8 cellular contexts compared by ENCODE assay signal in the genomic region with DNA sequence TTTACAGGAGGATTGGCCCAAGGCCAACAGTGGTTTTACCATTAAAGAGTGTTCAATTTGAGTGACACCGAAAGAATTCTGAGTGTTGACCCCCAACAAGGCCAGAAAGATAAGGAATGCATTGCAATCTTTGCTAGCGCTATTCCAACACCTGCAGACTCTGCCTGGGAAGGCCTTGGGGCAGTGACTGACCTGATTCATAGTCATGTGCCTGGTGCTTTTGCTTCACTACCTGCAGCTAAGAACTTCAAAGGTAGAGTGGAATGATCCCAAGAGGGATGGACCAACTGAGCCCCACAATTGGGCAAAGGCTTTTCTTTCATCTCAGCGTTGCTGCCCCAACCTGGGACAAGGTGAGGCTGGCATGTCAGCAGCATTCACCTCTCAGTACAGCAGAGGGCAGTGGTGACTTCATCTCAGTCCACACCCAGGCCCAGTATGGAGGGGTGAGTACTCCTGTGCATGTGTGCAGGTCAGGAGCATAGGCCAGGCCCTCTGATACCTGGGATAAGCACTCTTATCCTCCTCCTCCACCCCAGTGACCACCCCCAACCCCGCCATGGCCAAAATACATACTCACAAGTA.
DNase-seq lines count a peak whose midpoint lies in the region; ATAC-seq and TF ChIP-seq lines count a peak whose summit lies in the region.

No MANE protein-coding gene starts in this region.

- H3K4me1 ChIP-seq in thoracic aorta (ENCODE audit: control insufficient read depth in 1 of 2, low read depth in 2 of 2), result no peaks in the 10 kb centered on the region

- H3K27me3 ChIP-seq in thoracic aorta (replicated peaks; ENCODE audit: insufficient read depth), result no peaks in the 10 kb centered on the region

- ATAC-seq in thoracic aorta (ENCODE audit: insufficient number of reproducible peaks, low FRiP score, low read depth) (no peak), HG02938 (IDR thresholded peaks at IDR 0.05; ENCODE audit: unreplicated experiment) (no peak)

- H3K27ac ChIP-seq in thoracic aorta, result no peak overlapping the region

- H3K36me3 ChIP-seq in thoracic aorta, result no peaks in the 10 kb centered on the region

- H3K4me3 ChIP-seq in thoracic aorta, result no peak overlapping the region

- peaks cover 4% of the 10 kb centered on the region for H3K9me3 ChIP-seq in thoracic aorta

- TF ChIP-seq CTCF in thoracic aorta (IDR thresholded peaks at IDR 0.05), result peak; percentile 16

- peak; percentile 35 for DNase-seq in activated naive CD4-positive, alpha-beta T cell treated with Interleukin-2 at 50 U/mL for 16 hours
- no peak for DNase-seq in activated naive CD4-positive, alpha-beta T cell (lab: John Stamatoyannopoulos, UW)
- DNase-seq in NCI-H2107 (lab: John Stamatoyannopoulos, UW) (peak; percentile 12), iPS-NIHi11 (ENCODE audit: low spot score) (peak; percentile 76), thoracic aorta (ENCODE audit: low spot score) (no peak), SKM-1 treated with dmso at 0.1 percent for 144 hours (lab: John Stamatoyannopoulos, UW; ENCODE audit: unreplicated experiment) (no peak)
- DNase-seq in activated T-cell treated with anti-CD3 and anti-CD28 coated beads, Interleukin-2, amount 50 U/mL, for 48 hours, result peak; percentile 39 to 43

Comparison
In these comparisons a context has a peak if more than half of its experiments do, and no peak if none do; other contexts are left out.
1. DNase-seq: peak in activated naive CD4-positive, alpha-beta T cell treated with Interleukin-2 at 50 U/mL for 16 hours (single experiment), NCI-H2107 (single experiment), activated T-cell treated with anti-CD3 and anti-CD28 coated beads, Interleukin-2, amount 50 U/mL, for 48 hours (2 of 2) and iPS-NIHi11 (single experiment); none in activated naive CD4-positive, alpha-beta T cell (0 of 4), thoracic aorta (single experiment) and SKM-1 treated with dmso at 0.1 percent for 144 hours (single experiment).